ENCODE assay signal across 12 cellular contexts in genomic region chr2:10125842-10126596, GRCh38. TPM values are rescaled to one million over a fixed set of nuclear protein-coding genes. Genes with fewer than 3 reads are reported as not detected.
DNase-seq lines count a peak whose midpoint lies in the region; ATAC-seq, FAIRE-seq and TF ChIP-seq lines count a peak whose summit lies in the region.
"Had no signal": no experiment of that assay in that cellular context is flagged by ENCODE, and none has a peak within 500 bp of the region (broad histone marks: within the 10 kb centered on the region; RNA-seq: fewer than 3 reads in every experiment).

No MANE protein-coding gene starts in this region.

- FAIRE-seq in HepG2 (lab: Jason Lieb, UNC) (no peak), H1 (lab: Jason Lieb, UNC) (no peak)
- FAIRE-seq: colon had no signal

- TF ChIP-seq EP300 in HepG2 (IDR thresholded peaks at IDR 0.05; ENCODE audit: low read depth in 2 of 2, low read length in 2 of 2) = no peak
- TF ChIP-seq EP300 in HepG2 (CRISPR knock-in tag; IDR thresholded peaks at IDR 0.05; ENCODE audit: borderline replicate concordance) = no peak
- no peak for TF ChIP-seq EP300 in H1 (IDR thresholded peaks at IDR 0.05; ENCODE audit: borderline replicate concordance in 1 of 2, low read depth in 2 of 2, low read length in 2 of 2)

- no peak overlapping the region for H4K91ac ChIP-seq in H1 (replicated peaks; ENCODE audit: insufficient read length, low read length)

- peaks cover 71% of the 10 kb centered on the region for H3K4me1 ChIP-seq in HepG2 (ENCODE audit: insufficient read depth, low read length)
- peaks cover 0 to 30% (median 6%) of the 10 kb centered on the region in 4 donors for H3K4me1 ChIP-seq in right lobe of liver
- peaks cover 64% of the 10 kb centered on the region for H3K4me1 ChIP-seq in OCI-LY7 (ENCODE audit: insufficient read depth, low read length, poor library complexity, severe bottlenecking)
- peaks cover 0 to 6% (median 3%) of the 10 kb centered on the region in 4 experiments; a peak in 5 of 7 replicates for H3K4me1 ChIP-seq in H1 (replicated peaks in 1 of 4; ENCODE audit: control insufficient read depth in 3 of 4, insufficient read depth in 4 of 4, low read length in 3 of 4)
- peaks cover 0 to 19% of the 10 kb centered on the region in 2 donors for H3K4me1 ChIP-seq in uterus

- no peaks in the 10 kb centered on the region for H3K27me3 ChIP-seq in HepG2 (ENCODE audit: control insufficient read depth in 1 of 2, insufficient read depth in 2 of 2, low read length in 2 of 2)
- no peaks in the 10 kb centered on the region for H3K27me3 ChIP-seq in right lobe of liver
- H3K27me3 ChIP-seq in H1 (replicated peaks in 1 of 4; ENCODE audit: control insufficient read depth in 3 of 4, extremely low read depth in 1 of 4, insufficient read depth in 3 of 4, low read length in 3 of 4) = no peaks in the 10 kb centered on the region
- peaks cover 12 to 13% of the 10 kb centered on the region in 2 donors for H3K27me3 ChIP-seq in uterus

- no peak overlapping the region for H3K18ac ChIP-seq in H1 (ENCODE audit: extremely low read depth, low read length)

- no peak overlapping the region for H3K23ac ChIP-seq in H1 (ENCODE audit: insufficient read length)

- H3K79me2 ChIP-seq in HepG2 (ENCODE audit: insufficient read depth, low read length) (peaks cover 37% of the 10 kb centered on the region), OCI-LY7 (ENCODE audit: insufficient read depth, low read depth, low read length) (peaks cover 94% of the 10 kb centered on the region), H1 (ENCODE audit: control insufficient read depth in 1 of 2, insufficient read depth in 2 of 2, low read length in 2 of 2) (peaks cover 0 to 39% of the 10 kb centered on the region in 2 experiments; a peak in 3 of 4 replicates)

- no peak overlapping the region for H2AK5ac ChIP-seq in H1 (ENCODE audit: low read depth, low read length)

- H3K23me2 ChIP-seq in H1 (ENCODE audit: low read depth, low read length) = peaks cover 13% of the 10 kb centered on the region

- H3K27ac ChIP-seq in HepG2 (ENCODE audit: extremely low read length, insufficient read depth, low read length) = no peak overlapping the region
- H3K27ac ChIP-seq in right lobe of liver = no peak overlapping the region
- H3K27ac ChIP-seq in OCI-LY7 (ENCODE audit: low read depth, low read length, poor library complexity, severe bottlenecking) = no peak overlapping the region
- no peak overlapping the region for H3K27ac ChIP-seq in H1 (ENCODE audit: low read depth, low read length)
- H3K27ac ChIP-seq in uterus = no peak overlapping the region

- H3K4me2 ChIP-seq in HepG2 (ENCODE audit: low read depth, low read length) (no peak overlapping the region), OCI-LY7 (ENCODE audit: low read length) (peak overlapping the region; percentile 84), H1 (ENCODE audit: insufficient read depth in 1 of 2, low read depth in 2 of 2, low read length in 2 of 2) (no peak overlapping the region)

- intact Hi-C loops in HepG2 (cut with micrococcal nuclease; ENCODE audit: unreplicated experiment) = loop anchor here (10.0 kb wide), 2 partner anchors 149 to 279 kb away; no protein-coding TSS in a partner anchor
- intact Hi-C loops in right lobe of liver (cut with DNase I) = loop anchor here (10.0 kb wide), 2 partner anchors 149 to 309 kb away; no protein-coding TSS in a partner anchor
- intact Hi-C loops in OCI-LY7 (cut with micrococcal nuclease; ENCODE audit: unreplicated experiment) = loop anchor here (2.0 kb wide), 1 partner anchor 283 kb away; no protein-coding TSS in a partner anchor
- intact Hi-C loops in uterus (cut with DNase I; ENCODE audit: low total_unique reads) = no loop called here

- TF ChIP-seq POLR2A in HepG2 (IDR thresholded peaks at IDR 0.05; ENCODE audit: insufficient read depth in 1 of 2, low read depth in 2 of 2, low read length in 2 of 2) (peak; percentile 32 to 33; a peak in 1 of 4 replicates), right lobe of liver (IDR thresholded peaks at IDR 0.05) (no peak), H1 (IDR thresholded peaks at IDR 0.05; ENCODE audit: control extremely low read depth in 1 of 2, low read depth in 2 of 2, low read length in 2 of 2) (peak in 1 of 2 experiments; percentile 42; a peak in 1 of 3 replicates), uterus (IDR thresholded peaks at IDR 0.05) (no peak)

- no peak overlapping the region for H2BK15ac ChIP-seq in H1 (ENCODE audit: low read length)

- no peaks in the 10 kb centered on the region for H4K20me1 ChIP-seq in HepG2 (ENCODE audit: insufficient read depth, low read length)
- H4K20me1 ChIP-seq in OCI-LY7 (ENCODE audit: insufficient read depth, low read length) = peaks cover 59% of the 10 kb centered on the region
- peaks cover 6 to 21% of the 10 kb centered on the region in 2 experiments for H4K20me1 ChIP-seq in H1 (replicated peaks in 1 of 2; ENCODE audit: control insufficient read depth in 1 of 2, insufficient read depth in 2 of 2, low read length in 2 of 2)

- CTCF ChIA-PET in HepG2 (lab: Yijun Ruan, JAX; ENCODE audit: low intra/inter-chr PET ratio, low total read pairs) (interaction anchor here (1.7 to 2.1 kb wide), 2 partner anchors 62 to 308 kb away, joined by 6 to 30 read pairs; no protein-coding TSS in a partner anchor), OCI-LY7 (lab: Charles Lee; ENCODE audit: unreplicated experiment) (interaction anchor here (0.9 kb wide), 1 partner anchor 54 kb away, joined by 3 read pairs; no protein-coding TSS in a partner anchor), H1 (lab: Charles Lee; ENCODE audit: partially characterized antibody) (interaction anchor here (0.7 to 12.5 kb wide), 14 partner anchors 16 to 322 kb away, joined by 3 to 141 read pairs (median 3); no protein-coding TSS in a partner anchor)

- H3K4me3 ChIP-seq in HepG2 (replicated peaks in 1 of 3; ENCODE audit: insufficient read depth in 1 of 3, low read depth in 2 of 3, low read length in 3 of 3) (no peak overlapping the region), right lobe of liver (no peak overlapping the region), OCI-LY7 (ENCODE audit: low read depth, low read length, poor library complexity, severe bottlenecking) (peak overlapping the region; percentile 81), H1 (ENCODE audit: extremely low read depth in 1 of 4, insufficient read depth in 2 of 4, low read depth in 3 of 4, low read length in 4 of 4) (no peak overlapping the region), uterus (no peak overlapping the region)

- no peak overlapping the region for H3K14ac ChIP-seq in H1 (ENCODE audit: insufficient read length)

- in situ Hi-C loops in HepG2 (cut with HindIII; ENCODE audit: extremely low pct_ligation_motif_present, low pct_unique_long_range_greater_than_20kb) = no loop called here

- no peak overlapping the region for H2BK5ac ChIP-seq in H1 (ENCODE audit: low read depth, low read length)

- no peaks in the 10 kb centered on the region for H3K9me3 ChIP-seq in HepG2 (ENCODE audit: low read length)
- H3K9me3 ChIP-seq in right lobe of liver = no peaks in the 10 kb centered on the region
- no peaks in the 10 kb centered on the region for H3K9me3 ChIP-seq in OCI-LY7 (ENCODE audit: low read length)
- no peaks in the 10 kb centered on the region for H3K9me3 ChIP-seq in H1 (ENCODE audit: insufficient read depth in 2 of 2, low read depth in 1 of 2, low read length in 1 of 2)
- no peaks in the 10 kb centered on the region for H3K9me3 ChIP-seq in uterus

- TF ChIP-seq CTCF in HepG2 (CRISPR knock-in tag; IDR thresholded peaks at IDR 0.05) (no peak), right lobe of liver (IDR thresholded peaks at IDR 0.05) (no peak), OCI-LY7 (conservative IDR thresholded peaks at IDR 0.05; ENCODE audit: low read length) (no peak), H1 (IDR thresholded peaks at IDR 0.05; ENCODE audit: control extremely low read depth in 1 of 3, insufficient read depth in 1 of 3, low read depth in 1 of 3, low read length in 3 of 3) (no peak), uterus (IDR thresholded peaks at IDR 0.05) (no peak)

- WGBS in HepG2 (ENCODE audit: low lambda C conversion rate) = 95% methylated on average over 6 of the region's 6 CpGs
- 80% methylated on average over 3 of the region's 6 CpGs for WGBS in right lobe of liver (ENCODE audit: insufficient coverage, low coverage, low lambda C conversion rate, missing lambda C conversion rate)
- WGBS in H1 (ENCODE audit: extremely low coverage in 1 of 2, insufficient coverage in 1 of 2, insufficient read length in 1 of 2, insufficient replicate concordance in 2 of 2, low coverage in 1 of 2, low lambda C conversion rate in 2 of 2, missing lambda C conversion rate in 1 of 2), 2 experiments = 97% methylated on average over 6 of the region's 6 CpGs; no CpG with 5 or more reads in 1 of the 2 experiments

- DNase-seq in HepG2 (ENCODE audit: low spot score) = no peak
- no peak for DNase-seq in right lobe of liver
- no peak for DNase-seq in OCI-LY7 (ENCODE audit: low spot score)
- no peak for DNase-seq in H1 (ENCODE audit: low read depth in 1 of 2, low spot score in 2 of 2)
- DNase-seq in AML-193 (lab: John Stamatoyannopoulos, UW) = no peak
- no peak for DNase-seq in uterus
- DNase-seq in AG08395 (ENCODE audit: low spot score) = no peak
- DNase-seq: activated CD4-positive, alpha-beta T cell treated with anti-CD3 and anti-CD28 coated beads for 48 hours had no signal

- H3K56ac ChIP-seq in H1 (replicated peaks; ENCODE audit: insufficient read length, low read depth, low read length) = no peak overlapping the region

- H2BK20ac ChIP-seq in H1 (ENCODE audit: low read length) = no peak overlapping the region

- H3K4ac ChIP-seq in H1 (replicated peaks; ENCODE audit: insufficient read length, low read depth, low read length) = no peak overlapping the region

- H2BK120ac ChIP-seq in H1 (replicated peaks; ENCODE audit: low read depth, low read length) = no peak overlapping the region

- H4K5ac ChIP-seq in H1 (ENCODE audit: insufficient read length, low read depth, low read length) = no peak overlapping the region

- H3K36me3 ChIP-seq in HepG2 (replicated peaks in 1 of 2; ENCODE audit: control insufficient read depth in 1 of 2, insufficient read depth in 2 of 2, low read length in 2 of 2) (peaks cover 18 to 45% of the 10 kb centered on the region in 2 experiments), right lobe of liver (peaks cover 0 to 3% (median 0%) of the 10 kb centered on the region in 4 donors), OCI-LY7 (ENCODE audit: insufficient read depth, low read length) (peaks cover 94% of the 10 kb centered on the region), H1 (ENCODE audit: control insufficient read depth in 2 of 4, insufficient read depth in 4 of 4, low read length in 3 of 4) (peaks cover 26 to 73% (median 54%) of the 10 kb centered on the region in 4 experiments), uterus (no peaks in the 10 kb centered on the region)

- no peak for ATAC-seq in HepG2
- no peak for ATAC-seq in right lobe of liver
- ATAC-seq in GM18519 (IDR thresholded peaks at IDR 0.05; ENCODE audit: low FRiP score, unreplicated experiment) = no peak
- ATAC-seq: SK-N-SH treated with all-trans-retinoic acid at 6 μM for 48 hours had no signal

- H4K8ac ChIP-seq in H1 (ENCODE audit: extremely low read depth, insufficient read depth, low read length) = no peak overlapping the region

- POLR2A ChIA-PET in HepG2 (lab: Yijun Ruan, JAX) (no interaction called here), OCI-LY7 (lab: Charles Lee) (interaction anchor here (0.7 to 1.7 kb wide), 7 partner anchors 8 to 54 kb away, joined by 3 to 8 read pairs (median 4); no protein-coding TSS in a partner anchor), H1 (lab: Charles Lee; ENCODE audit: partially characterized antibody) (interaction anchor here (0.7 to 8.9 kb wide), 4 partner anchors 8 to 301 kb away, joined by 3 to 87 read pairs (median 4); no protein-coding TSS in a partner anchor)

- peaks cover 11% of the 10 kb centered on the region for H3K79me1 ChIP-seq in H1 (ENCODE audit: low read depth, low read length)

- H2BK12ac ChIP-seq in H1 (ENCODE audit: low read depth, low read length) = no peak overlapping the region

- TF ChIP-seq RAD21 in HepG2 (CRISPR knock-in tag; IDR thresholded peaks at IDR 0.05) (no peak), H1 (IDR thresholded peaks at IDR 0.05 in 1 of 2, conservative IDR thresholded peaks at IDR 0.05 in 1 of 2; ENCODE audit: low read depth in 2 of 2, low read length in 2 of 2) (no peak)

- no peak overlapping the region for H2AFZ ChIP-seq in HepG2 (ENCODE audit: low read length)
- no peak overlapping the region for H2AFZ ChIP-seq in OCI-LY7 (ENCODE audit: low read length)
- no peak overlapping the region for H2AFZ ChIP-seq in H1 (ENCODE audit: low read length)

- BruUV-seq in HepG2 (replicated peaks; lab: Mats Ljungman, UMichigan) (no TSS peak), OCI-LY7 (replicated peaks; lab: Mats Ljungman, UMichigan) (no TSS peak)

- H3K9ac ChIP-seq in HepG2 (ENCODE audit: insufficient read depth, low read depth, low read length) = peak overlapping the region; percentile 12; the same call in 1 of the 2 replicates
- no peak overlapping the region for H3K9ac ChIP-seq in H1 (replicated peaks in 1 of 4; ENCODE audit: extremely low read depth in 1 of 4, low read depth in 3 of 4, low read length in 3 of 4)

- H3K9me2 ChIP-seq in OCI-LY7 (ENCODE audit: insufficient read depth, low read length) = no peaks in the 10 kb centered on the region

RNA-seq across cellular contexts. Expression of gene RRM2, which starts 3.5 kb away (rescaled TPM):
- total RNA-seq in HepG2 (2016; rRNA removed; fragmentation: Illumina TruSeq; extraction: Trizol) (150 and 191 TPM in 2 replicates), right lobe of liver (10 to 100 TPM in 1 of 6 experiments, 1 to 10 TPM in 5; 1.1 to 10.3 (median 5.7) TPM), OCI-LY7 (2022) (313 and 324 TPM in 2 replicates), uterus (10 to 100 TPM in 1 of 4 donors, not detected in 3; 27.2 TPM)
- total RNA-seq in HepG2 (2016; cell fraction: cytosol; rRNA removed; fragmentation: Illumina TruSeq; extraction: Trizol; ENCODE audit: low read depth) = 37.8 and 48.5 TPM in 2 replicates
- total RNA-seq in HepG2 (2016; cell fraction: insoluble cytoplasmic fraction; rRNA removed; fragmentation: Illumina TruSeq; extraction: Trizol) = 147 and 157 TPM in 2 replicates
- 80.6 and 88.9 TPM in 2 replicates for total RNA-seq in HepG2 (2016; cell fraction: membrane; rRNA removed; fragmentation: Illumina TruSeq; extraction: Trizol)
- total RNA-seq in HepG2 (2016; cell fraction: nucleus; rRNA removed; fragmentation: Illumina TruSeq; extraction: Trizol) = 128 and 140 TPM in 2 replicates
- polyA plus RNA-seq in HepG2 (2011; rRNA removed) (15.2 and 31.3 TPM in 2 replicates), H1 (2011; rRNA removed) (37.7 and 58.8 TPM in 2 replicates)
- polyA plus RNA-seq in HepG2 (2011; cell fraction: cytosol; rRNA removed) = 16.4 and 33.9 TPM in 2 replicates
- polyA plus RNA-seq in HepG2 (2011; cell fraction: nucleus; rRNA removed) = 56.9 and 85.9 TPM in 2 replicates
- 28.1 and 60.7 TPM in 2 replicates for polyA plus RNA-seq in HepG2 (2012)
- polyA plus RNA-seq in HepG2 (2016; cell fraction: cytosol; fragmentation: Illumina TruSeq; extraction: Trizol; ENCODE audit: low read depth) = 43.8 and 46.7 TPM in 2 replicates
- polyA plus RNA-seq in HepG2 (2016; cell fraction: insoluble cytoplasmic fraction; fragmentation: Illumina TruSeq; extraction: Trizol; ENCODE audit: low read depth) = 194 and 228 TPM in 2 replicates
- polyA plus RNA-seq in HepG2 (2016; cell fraction: membrane; fragmentation: Illumina TruSeq; extraction: Trizol; ENCODE audit: low read depth) = 51.9 and 53.7 TPM in 2 replicates
- 138 and 141 TPM in 2 replicates for polyA plus RNA-seq in HepG2 (2016; cell fraction: nucleus; fragmentation: Illumina TruSeq; extraction: Trizol; ENCODE audit: insufficient read depth, low read depth)
- 59.0 and 93.0 TPM in 2 replicates for polyA minus RNA-seq in HepG2 (2011; rRNA and poly(A)+ RNA removed; ENCODE audit: low replicate concordance)
- 42.2 and 50.2 TPM in 2 replicates for polyA minus RNA-seq in HepG2 (2011; cell fraction: cytosol; rRNA and poly(A)+ RNA removed)
- 47.4 and 63.0 TPM in 2 replicates for polyA minus RNA-seq in HepG2 (2011; cell fraction: nucleus; rRNA and poly(A)+ RNA removed)
- 181 and 222 TPM in 2 replicates for total RNA-seq in OCI-LY7 (2014; rRNA removed; shearing (Covaris generic))
- total RNA-seq in H1 (2021; fragmentation: NEBNext Ultra II Directional; extraction: Animal tissue kit (Norgen Biotek cat#: 25700)) = 215 and 228 TPM in 2 replicates
- 42.1 TPM for polyA plus RNA-seq in H1 (2011; cell fraction: cytosol; rRNA removed)
- polyA plus RNA-seq in H1 (2011; cell fraction: nucleus; rRNA removed) = 79.0 TPM
- 130 to 156 TPM (median 139 TPM) in 4 replicates for polyA plus RNA-seq in H1 (2012, experiment 1 of 2)
- 24.6 TPM for polyA plus RNA-seq in H1 (2012, experiment 2 of 2)
- 102 TPM for polyA plus RNA-seq in H1 (2013, experiment 1 of 2)
- 111 TPM for polyA plus RNA-seq in H1 (2013, experiment 2 of 2)
- polyA minus RNA-seq in H1 (2011; rRNA and poly(A)+ RNA removed) = 50.6 and 53.5 TPM in 2 replicates
- polyA minus RNA-seq in H1 (2011; cell fraction: cytosol; rRNA and poly(A)+ RNA removed) = 104 TPM
- 131 TPM for polyA minus RNA-seq in H1 (2011; cell fraction: nucleus; rRNA and poly(A)+ RNA removed)

RNA-seq across cellular contexts. Expression of gene CYS1, which starts 45.8 kb away (rescaled TPM):
- total RNA-seq in HepG2 (2016; rRNA removed; fragmentation: Illumina TruSeq; extraction: Trizol) (not detected in 2 replicates), right lobe of liver (under 1 TPM; 0.26 to 0.99 (median 0.55) TPM), OCI-LY7 (2022) (0.17 and 0.68 TPM in 2 replicates), uterus (10 to 100 TPM in 2 of 4 donors, 1 to 10 TPM in 2; 7.2 to 15.5 (median 11.2) TPM)
- total RNA-seq in HepG2 (2016; cell fraction: cytosol; rRNA removed; fragmentation: Illumina TruSeq; extraction: Trizol; ENCODE audit: low read depth) = 0.09 TPM in 1 of 2 replicates, not detected in the other
- total RNA-seq in HepG2 (2016; cell fraction: insoluble cytoplasmic fraction; rRNA removed; fragmentation: Illumina TruSeq; extraction: Trizol) = not detected in 2 replicates
- total RNA-seq in HepG2 (2016; cell fraction: membrane; rRNA removed; fragmentation: Illumina TruSeq; extraction: Trizol) = 0.14 TPM in 1 of 2 replicates, not detected in the other
- not detected in 2 replicates for total RNA-seq in HepG2 (2016; cell fraction: nucleus; rRNA removed; fragmentation: Illumina TruSeq; extraction: Trizol)
- polyA plus RNA-seq in HepG2 (2011; rRNA removed) (0.04 TPM in 2 replicates), H1 (2011; rRNA removed) (0.09 and 0.57 TPM in 2 replicates)
- polyA plus RNA-seq in HepG2 (2011; cell fraction: cytosol; rRNA removed) = 0.04 and 0.12 TPM in 2 replicates
- 0.03 TPM in 1 of 2 replicates, not detected in the other for polyA plus RNA-seq in HepG2 (2011; cell fraction: nucleus; rRNA removed)
- 0.13 TPM in 1 of 2 replicates, not detected in the other for polyA plus RNA-seq in HepG2 (2012)
- polyA plus RNA-seq in HepG2 (2016; cell fraction: cytosol; fragmentation: Illumina TruSeq; extraction: Trizol; ENCODE audit: low read depth) = not detected in 2 replicates
- polyA plus RNA-seq in HepG2 (2016; cell fraction: insoluble cytoplasmic fraction; fragmentation: Illumina TruSeq; extraction: Trizol; ENCODE audit: low read depth) = not detected in 2 replicates
- polyA plus RNA-seq in HepG2 (2016; cell fraction: membrane; fragmentation: Illumina TruSeq; extraction: Trizol; ENCODE audit: low read depth) = not detected in 2 replicates
- not detected in 2 replicates for polyA plus RNA-seq in HepG2 (2016; cell fraction: nucleus; fragmentation: Illumina TruSeq; extraction: Trizol; ENCODE audit: insufficient read depth, low read depth)
- 0.16 TPM in 1 of 2 replicates, not detected in the other for polyA minus RNA-seq in HepG2 (2011; rRNA and poly(A)+ RNA removed; ENCODE audit: low replicate concordance)
- not detected in 2 replicates for polyA minus RNA-seq in HepG2 (2011; cell fraction: cytosol; rRNA and poly(A)+ RNA removed)
- not detected in 2 replicates for polyA minus RNA-seq in HepG2 (2011; cell fraction: nucleus; rRNA and poly(A)+ RNA removed)
- total RNA-seq in OCI-LY7 (2014; rRNA removed; shearing (Covaris generic)) = not detected in 2 replicates
- 0.13 and 0.25 TPM in 2 replicates for total RNA-seq in H1 (2021; fragmentation: NEBNext Ultra II Directional; extraction: Animal tissue kit (Norgen Biotek cat#: 25700))
- polyA plus RNA-seq in H1 (2011; cell fraction: cytosol; rRNA removed) = 0.32 TPM
- polyA plus RNA-seq in H1 (2011; cell fraction: nucleus; rRNA removed) = 0.47 TPM
- polyA plus RNA-seq in H1 (2012, experiment 1 of 2) = 0.16 to 0.46 TPM (median 0.30 TPM) in 4 replicates
- polyA plus RNA-seq in H1 (2012, experiment 2 of 2) = 0.17 TPM
- 0.59 TPM for polyA plus RNA-seq in H1 (2013, experiment 1 of 2)
- 0.28 TPM for polyA plus RNA-seq in H1 (2013, experiment 2 of 2)
- 0.05 and 0.19 TPM in 2 replicates for polyA minus RNA-seq in H1 (2011; rRNA and poly(A)+ RNA removed)
- not detected for polyA minus RNA-seq in H1 (2011; cell fraction: cytosol; rRNA and poly(A)+ RNA removed)
- not detected for polyA minus RNA-seq in H1 (2011; cell fraction: nucleus; rRNA and poly(A)+ RNA removed)
- total RNA-seq: lung microvascular endothelial cell had no signal

Comparison
In these comparisons a context has a peak if more than half of its experiments do, and no peak if none do; other contexts are left out.
1. POLR2A ChIP-seq: peak in HepG2 (2 of 2); none in right lobe of liver (single experiment) and uterus (0 of 2).
2. Of the 41 proteins assayed by ChIP-seq in both HepG2 and H1: peak only in HepG2: none; only in H1: POLR2AphosphoS5; in both: none; in neither: 39; mixed calls (peak in some experiments, not most) for 1.